ENCODE assay signal across 9 cellular contexts in the genomic region with DNA sequence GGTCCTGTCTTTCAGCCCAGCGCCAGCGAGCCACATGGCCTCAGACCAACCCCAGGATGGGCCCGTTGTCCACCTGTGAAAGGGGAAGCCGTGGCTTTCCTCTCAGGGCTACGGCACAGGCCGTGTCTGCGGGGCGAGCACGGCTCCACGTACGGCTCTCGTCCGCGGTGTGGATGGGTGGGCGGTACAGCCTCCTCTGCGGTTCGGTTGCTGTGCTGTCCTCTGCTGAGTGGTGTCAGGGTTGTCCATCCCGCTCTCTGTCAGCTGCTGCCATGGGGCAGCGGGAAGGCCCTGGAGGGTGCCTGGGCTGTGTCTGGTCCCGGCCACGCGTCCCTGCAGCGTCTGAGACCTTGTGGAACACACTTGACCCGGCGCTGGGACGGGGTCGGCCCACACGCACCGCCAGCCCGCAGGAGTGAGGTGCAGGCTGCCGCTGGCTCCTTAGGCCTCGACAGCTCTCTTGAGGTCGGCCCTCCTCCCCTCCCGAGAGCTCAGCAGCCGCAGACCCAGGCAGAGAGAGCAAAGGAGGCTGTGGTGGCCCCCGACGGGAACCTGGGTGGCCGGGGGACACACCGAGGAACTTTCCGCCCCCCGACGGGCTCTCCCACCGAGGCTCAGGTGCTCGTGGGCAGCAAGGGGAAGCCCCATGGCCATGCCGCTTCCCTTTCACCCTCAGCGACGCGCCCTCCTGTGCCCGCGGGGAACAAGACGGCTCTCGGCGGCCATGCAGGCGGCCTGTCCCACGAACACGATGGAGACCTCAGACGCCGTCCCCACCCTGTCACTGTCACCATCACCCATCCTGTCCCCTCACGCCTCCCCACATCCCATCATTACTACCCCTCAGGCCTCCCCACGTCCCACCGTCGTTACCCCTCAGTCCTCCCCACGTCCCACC.
DNase-seq lines count a peak whose midpoint lies in the region; ATAC-seq, FAIRE-seq and TF ChIP-seq lines count a peak whose summit lies in the region.
"Had no signal": no experiment of that assay in that cellular context is flagged by ENCODE, and none has a peak within 500 bp of the region (broad histone marks: within the 10 kb centered on the region; RNA-seq: fewer than 3 reads in every experiment).

No MANE protein-coding gene starts in this region.

- no peaks in the 10 kb centered on the region for H3K4me1 ChIP-seq in mucosa of descending colon (ENCODE audit: low read depth)

- intact Hi-C loops in mucosa of descending colon (cut with DNase I, micrococcal nuclease): loop anchor here (5.0 kb wide), 2 partner anchors 142 to 147 kb away; no protein-coding TSS in a partner anchor

- H3K4me1 Mint-ChIP-seq in activated CD4-positive, alpha-beta memory T cell treated with anti-CD3 and anti-CD28 coated beads, Interleukin-2, amount 10 ng/mL, durations not matched to agents 7 days and 5 days: peaks cover 57% of the 10 kb centered on the region
- H3K4me1 Mint-ChIP-seq in progenitor cell of endocrine pancreas (ENCODE audit: low read depth): peaks cover 10% of the 10 kb centered on the region

- DNase-seq in activated CD4-positive, alpha-beta memory T cell treated with anti-CD3 and anti-CD28 coated beads, Interleukin-2, amount 10 ng/mL, durations not matched to agents 7 days and 5 days: peak; percentile 49
- DNase-seq in mucosa of descending colon (peak in 1 of 3 donors; percentile 37), NCI-H187 (lab: John Stamatoyannopoulos, UW) (no peak), RCC 7860 (ENCODE audit: low spot score) (no peak), progenitor cell of endocrine pancreas (ENCODE audit: low spot score, unreplicated experiment) (no peak), kidney tubule cell (ENCODE audit: low spot score) (no peak)
- DNase-seq: IMR-90 had no signal

- FAIRE-seq in RCC 7860 (lab: Jason Lieb, UNC): no peak

- H3K4me3 Mint-ChIP-seq in activated CD4-positive, alpha-beta memory T cell treated with anti-CD3 and anti-CD28 coated beads, Interleukin-2, amount 10 ng/mL, durations not matched to agents 7 days and 5 days: peak overlapping the region; percentile 63
- H3K4me3 Mint-ChIP-seq in progenitor cell of endocrine pancreas (ENCODE audit: low read depth): no peak overlapping the region

- ATAC-seq in GM19351 (IDR thresholded peaks at IDR 0.05; ENCODE audit: unreplicated experiment) (peak; percentile 36), HG03139 (IDR thresholded peaks at IDR 0.05; ENCODE audit: unreplicated experiment) (peak; percentile 24), mucosa of descending colon (peak; percentile 44)

- POLR2A ChIA-PET in activated CD4-positive, alpha-beta memory T cell treated with anti-CD3 and anti-CD28 coated beads, Interleukin-2, amount 10 ng/mL, durations not matched to agents 7 days and 5 days (lab: Charles Lee): interaction anchor here (0.6 to 2.9 kb wide), 7 partner anchors 18 to 156 kb away, joined by 3 to 40 read pairs (median 4); a partner anchor contains a TSS

- no peak for TF ChIP-seq CTCF in mucosa of descending colon (IDR thresholded peaks at IDR 0.05)
- no peak for TF ChIP-seq CTCF in progenitor cell of endocrine pancreas (IDR thresholded peaks at IDR 0.05; ENCODE audit: unreplicated experiment)

- peak overlapping the region; percentile 88 for H3K27ac Mint-ChIP-seq in activated CD4-positive, alpha-beta memory T cell treated with anti-CD3 and anti-CD28 coated beads, Interleukin-2, amount 10 ng/mL, durations not matched to agents 7 days and 5 days
- no peak overlapping the region for H3K27ac Mint-ChIP-seq in progenitor cell of endocrine pancreas

- no peaks in the 10 kb centered on the region for H3K9me3 Mint-ChIP-seq in activated CD4-positive, alpha-beta memory T cell treated with anti-CD3 and anti-CD28 coated beads, Interleukin-2, amount 10 ng/mL, durations not matched to agents 7 days and 5 days
- no peaks in the 10 kb centered on the region for H3K9me3 Mint-ChIP-seq in progenitor cell of endocrine pancreas (ENCODE audit: low read depth)

- no peaks in the 10 kb centered on the region for H3K9me3 ChIP-seq in mucosa of descending colon

- no peak overlapping the region for H3K4me3 ChIP-seq in mucosa of descending colon

- H3K27me3 Mint-ChIP-seq in activated CD4-positive, alpha-beta memory T cell treated with anti-CD3 and anti-CD28 coated beads, Interleukin-2, amount 10 ng/mL, durations not matched to agents 7 days and 5 days: no peaks in the 10 kb centered on the region
- peaks cover 22% of the 10 kb centered on the region for H3K27me3 Mint-ChIP-seq in progenitor cell of endocrine pancreas

- CTCF ChIA-PET in activated CD4-positive, alpha-beta memory T cell treated with anti-CD3 and anti-CD28 coated beads, Interleukin-2, amount 10 ng/mL, durations not matched to agents 7 days and 5 days (lab: Charles Lee): interaction anchor here (0.6 to 2.3 kb wide), 8 partner anchors 16 to 160 kb away, joined by 3 to 15 read pairs (median 6); no protein-coding TSS in a partner anchor

- H3K36me3 Mint-ChIP-seq in activated CD4-positive, alpha-beta memory T cell treated with anti-CD3 and anti-CD28 coated beads, Interleukin-2, amount 10 ng/mL, durations not matched to agents 7 days and 5 days (ENCODE audit: low read depth): peaks cover 14% of the 10 kb centered on the region
- no peaks in the 10 kb centered on the region for H3K36me3 Mint-ChIP-seq in progenitor cell of endocrine pancreas (ENCODE audit: insufficient read depth)

- no peaks in the 10 kb centered on the region for H3K36me3 ChIP-seq in mucosa of descending colon (ENCODE audit: low read depth)
